8 cellular contexts compared by ENCODE assay signal in the genomic region with DNA sequence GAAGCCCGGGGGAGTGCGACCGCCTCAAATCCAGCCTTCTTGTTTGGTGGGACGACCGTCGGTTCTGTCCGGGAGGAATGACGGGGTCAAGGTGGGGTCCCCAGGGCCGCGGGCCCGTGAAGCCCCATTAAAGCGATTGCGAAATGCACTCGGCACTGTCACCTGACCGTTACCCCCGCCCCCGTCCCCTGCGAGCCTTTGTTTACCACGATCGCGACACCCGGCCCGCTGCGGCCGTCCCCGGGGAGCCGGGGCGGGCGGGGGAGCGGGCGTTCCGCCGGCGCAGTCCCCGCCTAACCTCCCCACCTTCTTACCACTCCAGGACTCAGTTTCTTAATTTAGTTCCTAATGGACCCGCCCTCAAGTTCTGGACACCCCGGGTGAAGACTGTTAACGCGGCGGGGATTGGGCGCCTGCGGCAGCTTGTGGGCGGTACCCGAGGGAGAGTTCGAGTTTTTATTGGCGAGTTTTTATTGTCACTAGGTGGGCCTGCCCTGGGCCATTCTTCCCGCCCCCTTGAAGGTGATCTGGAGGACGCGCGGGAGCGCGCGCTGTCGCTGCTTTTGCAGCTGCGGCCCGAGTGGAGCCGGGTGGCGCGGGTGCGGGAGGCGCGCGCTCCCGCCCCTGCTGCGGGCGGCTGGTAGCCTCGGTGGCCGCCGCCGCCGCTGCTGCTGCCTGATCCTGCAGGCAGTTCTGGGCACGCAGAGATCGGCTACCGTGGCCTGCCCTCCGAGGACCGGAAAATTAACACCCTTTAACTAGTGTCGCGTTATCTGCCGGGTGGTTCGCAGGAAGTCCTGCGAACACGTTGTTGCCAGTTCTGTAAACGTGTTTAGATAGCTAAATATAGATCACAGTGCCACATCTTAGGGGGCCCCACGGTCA. TPM values are rescaled to one million over a fixed set of nuclear protein-coding genes. Genes with fewer than 3 reads are reported as not detected.
DNase-seq lines count a peak whose midpoint lies in the region; ATAC-seq, FAIRE-seq and TF ChIP-seq lines count a peak whose summit lies in the region.

No MANE protein-coding gene starts in this region.

- TF ChIP-seq CTCF in OCI-LY1 (IDR thresholded peaks at IDR 0.05; ENCODE audit: low read length) (no peak), endothelial cell of umbilical vein (IDR thresholded peaks at IDR 0.05; ENCODE audit: extremely low read depth in 1 of 2, insufficient read depth in 1 of 2, low read depth in 1 of 2, low read length in 2 of 2) (no peak), mesothelial cell of epicardium (IDR thresholded peaks at IDR 0.05; ENCODE audit: unreplicated experiment) (no peak)

- H3K4me1 ChIP-seq in OCI-LY1 (ENCODE audit: insufficient read depth, low read length, severe bottlenecking) (peaks cover 29% of the 10 kb centered on the region), endothelial cell of umbilical vein (ENCODE audit: control insufficient read depth, extremely low read depth, insufficient read depth, low read length) (peaks cover 19% of the 10 kb centered on the region)

- peak; percentile 76 for FAIRE-seq in endothelial cell of umbilical vein (lab: Jason Lieb, UNC)

- DNase-seq in DMS 273 (lab: John Stamatoyannopoulos, UW; ENCODE audit: unreplicated experiment) (peak; percentile 100), HuH-7 (ENCODE audit: low spot score) (peak; percentile 92), activated T-cell treated with anti-CD3 and anti-CD28 coated beads for 1 hour (ENCODE audit: low read depth) (peak; percentile 81), endothelial cell of umbilical vein (ENCODE audit: low read depth, low spot score) (peak; percentile 97), mesothelial cell of epicardium (ENCODE audit: low spot score in 2 of 2, unreplicated experiment in 2 of 2) (peak; percentile 83 to 90)
- peak; percentile 81 to 83 for DNase-seq in stimulated activated CD8-positive, alpha-beta memory T cell treated with anti-CD3 and anti-CD28 coated beads, Interleukin-15, amount 100 ng/mL, for 4 hours (ENCODE audit: low read depth in 2 of 2)

- H3K27me3 Mint-ChIP-seq in mesothelial cell of epicardium (ENCODE audit: low read depth), result no peaks in the 10 kb centered on the region

- H2AFZ ChIP-seq in OCI-LY1 (ENCODE audit: low read length) (no peak overlapping the region), endothelial cell of umbilical vein (ENCODE audit: low read depth, low read length) (peak overlapping the region; percentile 87)

- intact Hi-C loops in endothelial cell of umbilical vein (cut with micrococcal nuclease), result loop anchor here (1.0 to 5.0 kb wide), 7 partner anchors 61 to 514 kb away; a partner anchor contains a TSS

- peak overlapping the region; percentile 92 for H3K4me2 ChIP-seq in OCI-LY1 (ENCODE audit: low read length)
- H3K4me2 ChIP-seq in endothelial cell of umbilical vein (ENCODE audit: insufficient read depth, low read length), result peak overlapping the region; percentile 75

- peaks cover 22% of the 10 kb centered on the region for H3K4me1 Mint-ChIP-seq in mesothelial cell of epicardium

- H3K36me3 ChIP-seq in OCI-LY1 (ENCODE audit: insufficient read depth, low read length) (no peaks in the 10 kb centered on the region), endothelial cell of umbilical vein (ENCODE audit: control insufficient read depth in 2 of 2, extremely low read depth in 1 of 2, insufficient read depth in 2 of 2, low read length in 2 of 2) (no peaks in the 10 kb centered on the region)

- no peaks in the 10 kb centered on the region for H4K20me1 ChIP-seq in OCI-LY1 (ENCODE audit: insufficient read depth, low read length)
- no peaks in the 10 kb centered on the region for H4K20me1 ChIP-seq in endothelial cell of umbilical vein (replicated peaks; ENCODE audit: control insufficient read depth, extremely low read depth, insufficient read depth, low read length)

- POLR2A ChIA-PET in endothelial cell of umbilical vein (lab: Charles Lee), result interaction anchor here (0.8 to 1.5 kb wide), 3 partner anchors 13 to 61 kb away, joined by 3 read pairs; a partner anchor contains a TSS

- H3K9me1 ChIP-seq in endothelial cell of umbilical vein (replicated peaks; ENCODE audit: control insufficient read depth, extremely low read depth, insufficient read depth, low read length), result no peaks in the 10 kb centered on the region

- peak overlapping the region; percentile 97 for H3K27ac Mint-ChIP-seq in mesothelial cell of epicardium

- H3K4me3 ChIP-seq in OCI-LY1 (ENCODE audit: low read depth, low read length, poor library complexity, severe bottlenecking), result peak overlapping the region; percentile 85
- H3K4me3 ChIP-seq in endothelial cell of umbilical vein (replicated peaks in 1 of 3; ENCODE audit: insufficient read depth in 1 of 3, low read depth in 1 of 3, low read length in 3 of 3), result peak overlapping the region; percentile 81 to 99 (median 84)

- H3K9ac ChIP-seq in OCI-LY1 (ENCODE audit: low read length) (peak overlapping the region; percentile 89), endothelial cell of umbilical vein (replicated peaks; ENCODE audit: extremely low read depth, insufficient read depth, low read length) (peak overlapping the region; percentile 93)

- dilution Hi-C loops in endothelial cell of umbilical vein (cut with MboI; ENCODE audit: extremely low pct_ligation_motif_present, low sequenced_read_pairs), result no loop called here

- H3K27me3 ChIP-seq in OCI-LY1 (ENCODE audit: insufficient read depth, low read length) (no peaks in the 10 kb centered on the region), endothelial cell of umbilical vein (ENCODE audit: control insufficient read depth in 2 of 2, insufficient read depth in 2 of 2, low read length in 2 of 2) (no peaks in the 10 kb centered on the region)

- peak overlapping the region; percentile 90 for H3K4me3 Mint-ChIP-seq in mesothelial cell of epicardium

- no peak for TF ChIP-seq POLR2A in endothelial cell of umbilical vein (IDR thresholded peaks at IDR 0.05; ENCODE audit: low read depth, low read length)

- H3K27ac ChIP-seq in OCI-LY1 (ENCODE audit: low read depth, low read length, poor library complexity, severe bottlenecking) (peak overlapping the region; percentile 93), endothelial cell of umbilical vein (ENCODE audit: insufficient read depth, low read depth, low read length) (peak overlapping the region; percentile 89)

- TSS peak; percentile 71 for BruUV-seq in endothelial cell of umbilical vein (replicated peaks; lab: Mats Ljungman, UMichigan)

- no peaks in the 10 kb centered on the region for H3F3A ChIP-seq in OCI-LY1 (ENCODE audit: insufficient read depth, low read length)

- H3K9me3 ChIP-seq in OCI-LY1 (ENCODE audit: low read length), result no peaks in the 10 kb centered on the region
- no peaks in the 10 kb centered on the region for H3K9me3 ChIP-seq in endothelial cell of umbilical vein (replicated peaks; ENCODE audit: control insufficient read depth, insufficient read depth, low read length)

- ATAC-seq in GM21526 (IDR thresholded peaks at IDR 0.05; ENCODE audit: low FRiP score, unreplicated experiment), result peak; percentile 79

- H3K9me3 Mint-ChIP-seq in mesothelial cell of epicardium, result no peaks in the 10 kb centered on the region

- H3K36me3 Mint-ChIP-seq in mesothelial cell of epicardium, result peaks cover 4% of the 10 kb centered on the region

- CTCF ChIA-PET in endothelial cell of umbilical vein (lab: Charles Lee), result interaction anchor here (0.9 to 3.3 kb wide), 10 partner anchors 21 to 168 kb away, joined by 3 to 13 read pairs (median 3); a partner anchor contains a TSS

- no peaks in the 10 kb centered on the region for H3K9me2 ChIP-seq in OCI-LY1 (ENCODE audit: low read depth, low read length)

- peaks cover 40% of the 10 kb centered on the region for H3K79me2 ChIP-seq in OCI-LY1 (ENCODE audit: insufficient read depth, low read length)
- H3K79me2 ChIP-seq in endothelial cell of umbilical vein (ENCODE audit: control insufficient read depth, insufficient read depth, low read length), result no peaks in the 10 kb centered on the region

TF ChIP-seq in endothelial cell of umbilical vein, 7 proteins besides CTCF, POLR2A, EP300 and RAD21:
- TF ChIP-seq, protein P1, sequence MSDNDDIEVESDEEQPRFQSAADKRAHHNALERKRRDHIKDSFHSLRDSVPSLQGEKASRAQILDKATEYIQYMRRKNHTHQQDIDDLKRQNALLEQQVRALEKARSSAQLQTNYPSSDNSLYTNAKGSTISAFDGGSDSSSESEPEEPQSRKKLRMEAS (IDR thresholded peaks at IDR 0.05; ENCODE audit: insufficient read depth, insufficient read length), result peak; percentile 16
- TF ChIP-seq MYC (IDR thresholded peaks at IDR 0.05; ENCODE audit: low read depth, low read length), result no peak
- TF ChIP-seq POLR2AphosphoS5 (IDR thresholded peaks at IDR 0.05; ENCODE audit: insufficient read depth, low read depth, low read length), result peak; percentile 42
- peak; percentile 30 for TF ChIP-seq GATA2 (IDR thresholded peaks at IDR 0.05; ENCODE audit: insufficient read depth, insufficient read length, low read depth, low read length)

RNA-seq across cellular contexts. Expression of a gene that starts 1.0 kb away (rescaled TPM):
- 45.8 and 46.2 TPM in 2 replicates for total RNA-seq in endothelial cell of umbilical vein
- polyA plus RNA-seq in endothelial cell of umbilical vein, result 14.0 and 18.0 TPM in 2 replicates
- polyA plus RNA-seq in endothelial cell of umbilical vein (2011; cell fraction: cytosol; rRNA removed), result 12.6 and 15.0 TPM in 2 replicates
- 31.7 and 34.0 TPM in 2 replicates for polyA plus RNA-seq in endothelial cell of umbilical vein (2011; cell fraction: nucleus; rRNA removed)
- 14.0 and 17.5 TPM in 2 replicates for polyA plus RNA-seq in endothelial cell of umbilical vein (2012)
- 84.7 and 88.3 TPM in 2 replicates for polyA minus RNA-seq in endothelial cell of umbilical vein
- polyA minus RNA-seq in endothelial cell of umbilical vein (2011; cell fraction: cytosol; rRNA and poly(A)+ RNA removed), result 33.1 TPM
- polyA minus RNA-seq in endothelial cell of umbilical vein (2011; cell fraction: nucleus; rRNA and poly(A)+ RNA removed), result 64.9 and 78.2 TPM in 2 replicates
- total RNA-seq in mesothelial cell of epicardium, result 112 to 114 TPM (median 114 TPM) in 3 replicates

Comparison
In these comparisons a context has a peak if more than half of its experiments do, and no peak if none do; other contexts are left out.
1. Peak in every context shown above with its lines: DNase-seq, ATAC-seq, H3K4me3 ChIP-seq and H3K27ac ChIP-seq.